9 cellular contexts compared by ENCODE assay signal in the genomic region with DNA sequence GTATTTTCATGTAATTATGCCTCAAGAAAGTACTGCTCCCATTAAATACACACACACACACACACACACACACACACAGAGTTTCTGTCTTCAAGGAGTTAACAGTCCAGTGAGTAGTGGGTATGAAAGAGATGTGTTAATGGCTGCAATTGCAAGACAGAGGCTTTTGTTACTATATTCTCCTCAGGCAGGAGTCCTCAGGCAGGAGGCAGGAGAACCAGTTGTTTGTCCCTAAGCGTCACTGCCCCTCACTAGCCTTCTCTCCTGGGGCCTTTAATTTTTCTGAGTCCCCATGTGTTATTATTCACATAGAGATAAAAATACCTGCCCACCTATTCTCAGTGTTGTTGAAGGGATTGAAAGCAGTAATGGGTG. TPM values are rescaled to one million over a fixed set of nuclear protein-coding genes. Genes with fewer than 3 reads are reported as not detected.
DNase-seq lines count a peak whose midpoint lies in the region; ATAC-seq and TF ChIP-seq lines count a peak whose summit lies in the region.
"Had no signal": no experiment of that assay in that cellular context is flagged by ENCODE, and none has a peak within 500 bp of the region (broad histone marks: within the 10 kb centered on the region; RNA-seq: fewer than 3 reads in every experiment).

No MANE protein-coding gene starts in this region.

- H3K36me3 ChIP-seq in muscle layer of colon (ENCODE audit: insufficient read depth, low read length) (no peaks in the 10 kb centered on the region), vagina (no peaks in the 10 kb centered on the region)

- TF ChIP-seq CTCF in vagina (IDR thresholded peaks at IDR 0.05): no peak

- 81% methylated on average over 1 of the region's 1 CpG for WGBS in right cardiac atrium

- H3K4me1 Mint-ChIP-seq in activated naive CD8-positive, alpha-beta T cell treated with anti-CD3 and anti-CD28 coated beads, Interleukin-2, amount 10 ng/mL, durations not matched to agents 7 days and 5 days: peaks cover 82% of the 10 kb centered on the region

- H3K9me3 Mint-ChIP-seq in activated naive CD8-positive, alpha-beta T cell treated with anti-CD3 and anti-CD28 coated beads, Interleukin-2, amount 10 ng/mL, durations not matched to agents 7 days and 5 days: no peaks in the 10 kb centered on the region

- intact Hi-C loops in right cardiac atrium (cut with DNase I) (loop anchor here in 2 of 4 donors (5.0 to 10.0 kb wide), 3 partner anchors 163 to 294 kb away; partner anchors contain the start of gene MRPL52 (in 1 of the 2)), cardiac septum (cut with DNase I) (loop anchor here (2.0 to 5.0 kb wide), 4 partner anchors 94 to 294 kb away; no protein-coding TSS in a partner anchor), vagina (cut with DNase I) (loop anchor here (10.0 kb wide), 2 partner anchors 163 to 297 kb away; no protein-coding TSS in a partner anchor)

- peak overlapping the region; percentile 16 for H3K9ac ChIP-seq in muscle layer of colon (ENCODE audit: low read length)

- H3K4me1 ChIP-seq in right cardiac atrium (ENCODE audit: control insufficient read depth, insufficient read depth, low read length): peaks cover 2% of the 10 kb centered on the region
- peaks cover 6% of the 10 kb centered on the region for H3K4me1 ChIP-seq in muscle layer of colon (ENCODE audit: insufficient read depth, low read length)
- peaks cover 43% of the 10 kb centered on the region for H3K4me1 ChIP-seq in vagina

- H3K4me3 ChIP-seq in right cardiac atrium (ENCODE audit: low read length): no peak overlapping the region
- no peak overlapping the region for H3K4me3 ChIP-seq in muscle layer of colon (ENCODE audit: low read depth in 1 of 2, low read length in 2 of 2)
- H3K4me3 ChIP-seq in vagina: no peak overlapping the region

- POLR2A ChIA-PET in activated naive CD8-positive, alpha-beta T cell treated with anti-CD3 and anti-CD28 coated beads, Interleukin-2, amount 10 ng/mL, durations not matched to agents 7 days and 5 days (lab: Charles Lee): interaction anchor here (0.9 to 13.1 kb wide), 8 partner anchors 9 to 700 kb away, joined by 3 to 315 read pairs (median 9); partner anchors contain the start of genes DAD1 and LRP10

- H3K27ac ChIP-seq in right cardiac atrium (ENCODE audit: low read length): peak overlapping the region; percentile 14
- H3K27ac ChIP-seq in muscle layer of colon (ENCODE audit: low read depth, low read length): no peak overlapping the region
- H3K27ac ChIP-seq in vagina: peak overlapping the region; percentile 43

- H3K4me3 Mint-ChIP-seq in activated naive CD8-positive, alpha-beta T cell treated with anti-CD3 and anti-CD28 coated beads, Interleukin-2, amount 10 ng/mL, durations not matched to agents 7 days and 5 days: peak overlapping the region; percentile 65

- H3K9me3 ChIP-seq in right cardiac atrium (ENCODE audit: control insufficient read depth, low read length) (no peaks in the 10 kb centered on the region), muscle layer of colon (ENCODE audit: low read length) (no peaks in the 10 kb centered on the region), vagina (no peaks in the 10 kb centered on the region)

- H3K36me3 Mint-ChIP-seq in activated naive CD8-positive, alpha-beta T cell treated with anti-CD3 and anti-CD28 coated beads, Interleukin-2, amount 10 ng/mL, durations not matched to agents 7 days and 5 days: peaks cover 9% of the 10 kb centered on the region

- H3K27me3 ChIP-seq in right cardiac atrium (ENCODE audit: control insufficient read depth, insufficient read depth) (no peaks in the 10 kb centered on the region), muscle layer of colon (ENCODE audit: control insufficient read depth in 1 of 2, insufficient read depth in 2 of 2, low read length in 2 of 2) (no peaks in the 10 kb centered on the region), vagina (no peaks in the 10 kb centered on the region)

- H3K27ac Mint-ChIP-seq in activated naive CD8-positive, alpha-beta T cell treated with anti-CD3 and anti-CD28 coated beads, Interleukin-2, amount 10 ng/mL, durations not matched to agents 7 days and 5 days: peak overlapping the region; percentile 93

- ATAC-seq in right cardiac atrium: no peak
- no peak for ATAC-seq in activated naive CD8-positive, alpha-beta T cell treated with anti-CD3 and anti-CD28 coated beads, Interleukin-2, amount 10 ng/mL, durations not matched to agents 7 days and 5 days (ENCODE audit: low read depth)

- no peaks in the 10 kb centered on the region for H3K27me3 Mint-ChIP-seq in activated naive CD8-positive, alpha-beta T cell treated with anti-CD3 and anti-CD28 coated beads, Interleukin-2, amount 10 ng/mL, durations not matched to agents 7 days and 5 days

- no peak for TF ChIP-seq POLR2A in vagina (IDR thresholded peaks at IDR 0.05)

- DNase-seq in right cardiac atrium (no peak), cardiac septum (ENCODE audit: low spot score) (no peak), vagina (ENCODE audit: extremely low spot score in 2 of 2) (no peak), HuH-7.5 (ENCODE audit: low spot score) (no peak), T1000 (lab: John Stamatoyannopoulos, UW) (no peak), NCI-H1417 (lab: John Stamatoyannopoulos, UW) (no peak)
- DNase-seq in activated naive CD8-positive, alpha-beta T cell treated with anti-CD3 and anti-CD28 coated beads, Interleukin-2, amount 10 ng/mL, durations not matched to agents 7 days and 5 days: no peak
- DNase-seq: NCI-H187 treated with DMSO at 0.1 percent for 48 hours had no signal

RNA-seq across cellular contexts. Expression of gene DAD1, which starts 31.2 kb away (rescaled TPM):
- total RNA-seq in right cardiac atrium (100 to 1,000 TPM; 122 to 168 (median 158) TPM), cardiac septum (134 TPM), vagina (145 TPM)
- 220 TPM for polyA plus RNA-seq in right cardiac atrium
- 100 to 1,000 TPM; 124 to 148 TPM for total RNA-seq in activated naive CD8-positive, alpha-beta T cell treated with anti-CD3 and anti-CD28 coated beads, Interleukin-2, amount 10 ng/mL, durations not matched to agents 7 days and 5 days

RNA-seq across cellular contexts. Expression of gene ABHD4, which starts 40.3 kb away (rescaled TPM):
- total RNA-seq in right cardiac atrium: 10 to 100 TPM; 29.7 to 40.9 (median 36.9) TPM
- polyA plus RNA-seq in right cardiac atrium: 20.3 TPM
- total RNA-seq in cardiac septum: 18.6 TPM
- 10 to 100 TPM; 13.0 to 17.9 TPM for total RNA-seq in activated naive CD8-positive, alpha-beta T cell treated with anti-CD3 and anti-CD28 coated beads, Interleukin-2, amount 10 ng/mL, durations not matched to agents 7 days and 5 days
- total RNA-seq in vagina: 31.9 TPM
